In genomic region chrX:12236156-12236555, GRCh38 we compare ENCODE assay signal across 33 cellular contexts.
"Had no signal": no experiment of that assay in that cellular context is flagged by ENCODE, and none has a peak within 500 bp of the region (broad histone marks: within the 10 kb centered on the region; RNA-seq: fewer than 3 reads in every experiment).

No MANE protein-coding gene starts in this region.

- H3K9me3 ChIP-seq: MG63 had no signal

- DNase-seq: Kasumi-1, MG63, MM.1S, MV-4-11, NCI-H1048, NCI-H1092, NCI-H1092 treated with DMSO at 0.1 percent for 48 hours, NCI-H1105, NCI-H1105 treated with DMSO at 0.1 percent for 48 hours, NCI-H1417 treated with DMSO at 0.1 percent for 48 hours, NCI-H1436, NCI-H1436 treated with DMSO at 0.1 percent for 48 hours, NCI-H1694, NCI-H1694 treated with DMSO at 0.1 percent for 48 hours, NCI-H187, NCI-H187 treated with DMSO at 0.1 percent for 48 hours, NCI-H1930, NCI-H2029, NCI-H2029 treated with DMSO at 0.1 percent for 48 hours, NCI-H2081, NCI-H2081 treated with DMSO at 0.1 percent for 48 hours, NCI-H2107, NCI-H2171, NCI-H2171 treated with DMSO at 0.1 percent for 48 hours, NCI-H2227 treated with DMSO at 0.1 percent for 48 hours, NCI-H226, NCI-H345, NCI-H446, NCI-H446 treated with DMSO at 0.1 percent for 48 hours, NCI-H510A, NCI-H510A treated with DMSO at 0.1 percent for 48 hours, NCI-H524 treated with DMSO at 0.1 percent for 48 hours, NCI-H526 had no signal

- H3K36me3 ChIP-seq: MG63 had no signal

- H3K4me3 ChIP-seq: MG63 had no signal

- H3K27me3 ChIP-seq: MG63 had no signal
